Comparison of ENCODE assay signal across 8 cellular contexts in genomic region chr17:81703747-81704654, GRCh38. TPM values are rescaled to one million over a fixed set of nuclear protein-coding genes. Genes with fewer than 3 reads are reported as not detected.
DNase-seq lines count a peak whose midpoint lies in the region; ATAC-seq, FAIRE-seq and TF ChIP-seq lines count a peak whose summit lies in the region.

No MANE protein-coding gene starts in this region.

- DNase-seq in AG04449 (ENCODE audit: low read depth, low spot score): no peak
- no peak for DNase-seq in adrenal gland
- DNase-seq in HepG2 (ENCODE audit: low spot score): no peak
- no peak for DNase-seq in transverse colon
- DNase-seq in kidney tubule cell (ENCODE audit: low spot score): no peak
- DNase-seq in SIG-M5 (lab: John Stamatoyannopoulos, UW): no peak

- no peak overlapping the region for H2AFZ ChIP-seq in HepG2 (ENCODE audit: low read length)

- H3K36me3 ChIP-seq in HEK293 (ENCODE audit: control insufficient read depth in 2 of 2, insufficient read depth in 1 of 2, low read length in 2 of 2) (peaks cover 28 to 81% of the 10 kb centered on the region in 2 experiments), adrenal gland (replicated peaks in 1 of 2) (peaks cover 0 to 52% of the 10 kb centered on the region in 2 donors), HepG2 (replicated peaks in 1 of 2; ENCODE audit: control insufficient read depth in 1 of 2, insufficient read depth in 2 of 2, low read length in 2 of 2) (peaks cover 25 to 49% of the 10 kb centered on the region in 2 experiments), transverse colon (peaks cover 0 to 20% (median 5%) of the 10 kb centered on the region in 4 donors)

- H3K9ac ChIP-seq in HepG2 (ENCODE audit: insufficient read depth, low read depth, low read length): peak overlapping the region; percentile 99

- H3K27ac ChIP-seq in HEK293 (ENCODE audit: extremely low read depth, low read depth, low read length): peak overlapping the region; percentile 97
- peak overlapping the region in 4 of 5 donors; percentile 88 to 100 (median 94) for H3K27ac ChIP-seq in adrenal gland
- H3K27ac ChIP-seq in HepG2 (ENCODE audit: extremely low read length, insufficient read depth, low read length): peak overlapping the region; percentile 93
- H3K27ac ChIP-seq in transverse colon: peak overlapping the region; percentile 92 to 99 (median 97)

- H3K27me3 ChIP-seq in adrenal gland (no peaks in the 10 kb centered on the region), HepG2 (ENCODE audit: control insufficient read depth in 1 of 2, insufficient read depth in 2 of 2, low read length in 2 of 2) (no peaks in the 10 kb centered on the region; a peak in 1 of 5 replicates), transverse colon (no peaks in the 10 kb centered on the region)

- TF ChIP-seq EP300 in HepG2 (IDR thresholded peaks at IDR 0.05; ENCODE audit: low read depth in 2 of 2, low read length in 2 of 2): no peak
- no peak for TF ChIP-seq EP300 in HepG2 (CRISPR knock-in tag; IDR thresholded peaks at IDR 0.05; ENCODE audit: borderline replicate concordance)
- TF ChIP-seq EP300 in transverse colon (IDR thresholded peaks at IDR 0.05; ENCODE audit: low read depth): no peak

- TF ChIP-seq RAD21 in HepG2 (CRISPR knock-in tag; IDR thresholded peaks at IDR 0.05): no peak

- POLR2A ChIA-PET in AG04449 (lab: Yijun Ruan, JAX) (interaction anchor here (0.6 to 1.9 kb wide), 7 partner anchors 8 to 197 kb away, joined by 3 to 26 read pairs (median 4); partner anchors contain the start of genes ARL16, HGS and SLC25A10), HEK293 (lab: Yijun Ruan, JAX) (interaction anchor here (0.7 to 4.0 kb wide), 34 partner anchors 8 to 333 kb away, joined by 3 to 109 read pairs (median 5); partner anchors contain the start of genes ARL16, CCDC137, CENPX and DCXR), HepG2 (lab: Yijun Ruan, JAX) (interaction anchor here (0.8 to 4.9 kb wide), 22 partner anchors 9 to 398 kb away, joined by 3 to 143 read pairs (median 6); partner anchors contain the start of genes ACTG1, ARL16, CCDC137 and CENPX)

- intact Hi-C loops in adrenal gland (cut with DNase I) (no loop called here), HepG2 (cut with micrococcal nuclease; ENCODE audit: unreplicated experiment) (loop anchor here (1.0 to 5.0 kb wide), 2 partner anchors 8 to 37 kb away; partner anchors contain the start of genes CCDC137, OXLD1 and SLC25A10), transverse colon (cut with DNase I; ENCODE audit: low total_unique reads) (no loop called here)

- TSS peak; percentile 40 for BruUV-seq in HepG2 (replicated peaks; lab: Mats Ljungman, UMichigan)

- WGBS in adrenal gland, 4 donors: 19 to 38% (median 26%) methylated on average over 9 to 27 of the region's 27 CpGs
- 9% methylated on average over 15 of the region's 27 CpGs for WGBS in HepG2 (ENCODE audit: low lambda C conversion rate)
- 0 to 19% methylated on average over 1 to 26 of the region's 27 CpGs for WGBS in transverse colon (ENCODE audit: low coverage in 1 of 2), 2 donors

- H3K4me3 ChIP-seq in AG04449 (ENCODE audit: low read depth, low read length) (peak overlapping the region; percentile 86), HEK293 (ENCODE audit: low read depth, low read length) (peak overlapping the region; percentile 73), adrenal gland (peak overlapping the region; percentile 46 to 96 (median 70)), HepG2 (replicated peaks in 1 of 3; ENCODE audit: insufficient read depth in 1 of 3, low read depth in 2 of 3, low read length in 3 of 3) (peak overlapping the region; percentile 92 to 93 (median 92)), transverse colon (peak overlapping the region; percentile 70 to 98 (median 92))

- CTCF ChIA-PET in AG04449 (lab: Yijun Ruan, JAX) (interaction anchor here (1.0 to 1.5 kb wide), 3 partner anchors 9 to 103 kb away, joined by 3 to 5 read pairs (median 3); no protein-coding TSS in a partner anchor), HEK293 (lab: Yijun Ruan, JAX) (interaction anchor here (0.6 to 2.4 kb wide), 2 partner anchors 29 to 1420 kb away, joined by 3 to 9 read pairs; no protein-coding TSS in a partner anchor), HepG2 (lab: Yijun Ruan, JAX; ENCODE audit: low intra/inter-chr PET ratio, low total read pairs) (no interaction called here)

- TF ChIP-seq POLR2A in adrenal gland (IDR thresholded peaks at IDR 0.05) (no peak), HepG2 (IDR thresholded peaks at IDR 0.05; ENCODE audit: insufficient read depth in 1 of 2, low read depth in 2 of 2, low read length in 2 of 2) (no peak), transverse colon (IDR thresholded peaks at IDR 0.05) (no peak)

- TF ChIP-seq CTCF in AG04449 (IDR thresholded peaks at IDR 0.05; ENCODE audit: insufficient read depth, low read length, missing control alignments): no peak
- no peak for TF ChIP-seq CTCF in HEK293 (tag by site-specific recombination; IDR thresholded peaks at IDR 0.05)
- no peak for TF ChIP-seq CTCF in adrenal gland (IDR thresholded peaks at IDR 0.05)
- TF ChIP-seq CTCF in HepG2 (CRISPR knock-in tag; IDR thresholded peaks at IDR 0.05): no peak
- no peak for TF ChIP-seq CTCF in transverse colon (IDR thresholded peaks at IDR 0.05)

- in situ Hi-C loops in HepG2 (cut with HindIII; ENCODE audit: extremely low pct_ligation_motif_present, low pct_unique_long_range_greater_than_20kb): no loop called here
- in situ Hi-C loops in transverse colon (cut with MboI; ENCODE audit: low pct_ligation_motif_present in 1 of 4, low pct_unique_long_range_greater_than_20kb in 1 of 4, low sequenced_read_pairs in 3 of 4): no loop called here

- peaks cover 53% of the 10 kb centered on the region for H3K79me2 ChIP-seq in HepG2 (ENCODE audit: insufficient read depth, low read length)

- H3K9me3 ChIP-seq in HEK293 (ENCODE audit: control insufficient read depth, insufficient read depth, low read depth, low read length) (no peaks in the 10 kb centered on the region), adrenal gland (replicated peaks in 1 of 3) (no peaks in the 10 kb centered on the region), HepG2 (ENCODE audit: low read length) (no peaks in the 10 kb centered on the region), transverse colon (no peaks in the 10 kb centered on the region)

- ATAC-seq in HepG2 (no peak), GM18858 (IDR thresholded peaks at IDR 0.05; ENCODE audit: unreplicated experiment) (no peak)

- H4K20me1 ChIP-seq in HepG2 (ENCODE audit: insufficient read depth, low read length): peaks cover 15% of the 10 kb centered on the region; the same call in 1 of the 2 replicates

- peak overlapping the region; percentile 91 for H3K4me2 ChIP-seq in HepG2 (ENCODE audit: low read depth, low read length)

- H3K4me1 ChIP-seq in HEK293 (ENCODE audit: control insufficient read depth, insufficient read depth, low read length): peaks cover 6% of the 10 kb centered on the region; the same call in 1 of the 2 replicates
- H3K4me1 ChIP-seq in adrenal gland (replicated peaks in 1 of 2): peaks cover 19 to 27% of the 10 kb centered on the region in 2 donors
- peaks cover 33% of the 10 kb centered on the region for H3K4me1 ChIP-seq in HepG2 (ENCODE audit: insufficient read depth, low read length)
- peaks cover 21 to 36% (median 30%) of the 10 kb centered on the region in 4 donors for H3K4me1 ChIP-seq in transverse colon

- peak; percentile 49 for FAIRE-seq in HepG2 (lab: Jason Lieb, UNC)

RNA-seq across cellular contexts. Expression of gene MRPL12, which starts 0.8 kb away (rescaled TPM):
- 10 to 100 TPM; 55.8 to 98.8 (median 85.6) TPM for total RNA-seq in adrenal gland
- 100 to 1,000 TPM in 2 of 3 donors, 10 to 100 TPM in 1; 60.7 to 159 (median 141) TPM for polyA plus RNA-seq in adrenal gland
- total RNA-seq in HepG2 (2016; rRNA removed; fragmentation: Illumina TruSeq; extraction: Trizol): 39.1 and 72.5 TPM in 2 replicates
- total RNA-seq in HepG2 (2016; cell fraction: cytosol; rRNA removed; fragmentation: Illumina TruSeq; extraction: Trizol; ENCODE audit: low read depth): 76.8 and 84.3 TPM in 2 replicates
- 47.2 and 70.7 TPM in 2 replicates for total RNA-seq in HepG2 (2016; cell fraction: insoluble cytoplasmic fraction; rRNA removed; fragmentation: Illumina TruSeq; extraction: Trizol)
- total RNA-seq in HepG2 (2016; cell fraction: membrane; rRNA removed; fragmentation: Illumina TruSeq; extraction: Trizol): 95.6 and 107 TPM in 2 replicates
- 26.8 and 29.8 TPM in 2 replicates for total RNA-seq in HepG2 (2016; cell fraction: nucleus; rRNA removed; fragmentation: Illumina TruSeq; extraction: Trizol)
- 94.1 and 112 TPM in 2 replicates for polyA plus RNA-seq in HepG2 (2011; rRNA removed)
- 137 and 215 TPM in 2 replicates for polyA plus RNA-seq in HepG2 (2011; cell fraction: cytosol; rRNA removed)
- polyA plus RNA-seq in HepG2 (2011; cell fraction: nucleus; rRNA removed): 94.6 and 96.1 TPM in 2 replicates
- 83.0 and 86.6 TPM in 2 replicates for polyA plus RNA-seq in HepG2 (2012)
- 367 and 487 TPM in 2 replicates for polyA plus RNA-seq in HepG2 (2016; cell fraction: cytosol; fragmentation: Illumina TruSeq; extraction: Trizol; ENCODE audit: low read depth)
- 281 and 289 TPM in 2 replicates for polyA plus RNA-seq in HepG2 (2016; cell fraction: insoluble cytoplasmic fraction; fragmentation: Illumina TruSeq; extraction: Trizol; ENCODE audit: low read depth)
- 273 and 345 TPM in 2 replicates for polyA plus RNA-seq in HepG2 (2016; cell fraction: membrane; fragmentation: Illumina TruSeq; extraction: Trizol; ENCODE audit: low read depth)
- polyA plus RNA-seq in HepG2 (2016; cell fraction: nucleus; fragmentation: Illumina TruSeq; extraction: Trizol; ENCODE audit: insufficient read depth, low read depth): 148 and 167 TPM in 2 replicates
- 58.6 and 62.0 TPM in 2 replicates for polyA minus RNA-seq in HepG2 (2011; rRNA and poly(A)+ RNA removed; ENCODE audit: low replicate concordance)
- 34.6 and 36.8 TPM in 2 replicates for polyA minus RNA-seq in HepG2 (2011; cell fraction: cytosol; rRNA and poly(A)+ RNA removed)
- 24.0 and 29.4 TPM in 2 replicates for polyA minus RNA-seq in HepG2 (2011; cell fraction: nucleus; rRNA and poly(A)+ RNA removed)
- total RNA-seq in transverse colon: 100 to 1,000 TPM in 3 of 4 donors, 10 to 100 TPM in 1; 75.4 to 206 (median 114) TPM

RNA-seq across cellular contexts. Expression of gene SLC25A10, which starts 8.1 kb away (rescaled TPM):
- total RNA-seq in adrenal gland (10 to 100 TPM in 7 of 8 donors, 1 to 10 TPM in 1; 8.8 to 36.1 (median 20.5) TPM), HepG2 (2016; rRNA removed; fragmentation: Illumina TruSeq; extraction: Trizol) (111 and 140 TPM in 2 replicates), transverse colon (10 to 100 TPM; 25.1 to 64.8 (median 46.6) TPM)
- polyA plus RNA-seq in adrenal gland (10 to 100 TPM in 2 of 3 donors, 1 to 10 TPM in 1; 3.5 to 33.1 (median 29.2) TPM), HepG2 (2011; rRNA removed) (46.5 and 59.7 TPM in 2 replicates)
- 76.5 and 89.9 TPM in 2 replicates for total RNA-seq in HepG2 (2016; cell fraction: cytosol; rRNA removed; fragmentation: Illumina TruSeq; extraction: Trizol; ENCODE audit: low read depth)
- total RNA-seq in HepG2 (2016; cell fraction: insoluble cytoplasmic fraction; rRNA removed; fragmentation: Illumina TruSeq; extraction: Trizol): 100 and 147 TPM in 2 replicates
- total RNA-seq in HepG2 (2016; cell fraction: membrane; rRNA removed; fragmentation: Illumina TruSeq; extraction: Trizol): 143 and 165 TPM in 2 replicates
- 53.5 and 61.2 TPM in 2 replicates for total RNA-seq in HepG2 (2016; cell fraction: nucleus; rRNA removed; fragmentation: Illumina TruSeq; extraction: Trizol)
- 37.0 and 59.3 TPM in 2 replicates for polyA plus RNA-seq in HepG2 (2011; cell fraction: cytosol; rRNA removed)
- polyA plus RNA-seq in HepG2 (2011; cell fraction: nucleus; rRNA removed): 97.5 and 120 TPM in 2 replicates
- polyA plus RNA-seq in HepG2 (2012): 28.3 and 32.0 TPM in 2 replicates
- polyA plus RNA-seq in HepG2 (2016; cell fraction: cytosol; fragmentation: Illumina TruSeq; extraction: Trizol; ENCODE audit: low read depth): 77.4 and 92.5 TPM in 2 replicates
- 90.7 and 117 TPM in 2 replicates for polyA plus RNA-seq in HepG2 (2016; cell fraction: insoluble cytoplasmic fraction; fragmentation: Illumina TruSeq; extraction: Trizol; ENCODE audit: low read depth)
- polyA plus RNA-seq in HepG2 (2016; cell fraction: membrane; fragmentation: Illumina TruSeq; extraction: Trizol; ENCODE audit: low read depth): 117 and 123 TPM in 2 replicates
- 106 and 108 TPM in 2 replicates for polyA plus RNA-seq in HepG2 (2016; cell fraction: nucleus; fragmentation: Illumina TruSeq; extraction: Trizol; ENCODE audit: insufficient read depth, low read depth)
- 55.9 and 103 TPM in 2 replicates for polyA minus RNA-seq in HepG2 (2011; rRNA and poly(A)+ RNA removed; ENCODE audit: low replicate concordance)
- 23.3 and 25.9 TPM in 2 replicates for polyA minus RNA-seq in HepG2 (2011; cell fraction: cytosol; rRNA and poly(A)+ RNA removed)
- 32.0 and 34.5 TPM in 2 replicates for polyA minus RNA-seq in HepG2 (2011; cell fraction: nucleus; rRNA and poly(A)+ RNA removed)

RNA-seq across cellular contexts. Expression of gene HGS, which starts 20.2 kb away (rescaled TPM):
- total RNA-seq in adrenal gland: 100 to 1,000 TPM in 3 of 8 donors, 10 to 100 TPM in 5; 84.5 to 167 (median 95.7) TPM
- polyA plus RNA-seq in adrenal gland: 100 to 1,000 TPM; 130 to 384 (median 300) TPM
- total RNA-seq in HepG2 (2016; rRNA removed; fragmentation: Illumina TruSeq; extraction: Trizol): 54.1 and 73.3 TPM in 2 replicates
- total RNA-seq in HepG2 (2016; cell fraction: cytosol; rRNA removed; fragmentation: Illumina TruSeq; extraction: Trizol; ENCODE audit: low read depth): 23.7 and 25.3 TPM in 2 replicates
- total RNA-seq in HepG2 (2016; cell fraction: insoluble cytoplasmic fraction; rRNA removed; fragmentation: Illumina TruSeq; extraction: Trizol): 46.3 and 75.5 TPM in 2 replicates
- total RNA-seq in HepG2 (2016; cell fraction: membrane; rRNA removed; fragmentation: Illumina TruSeq; extraction: Trizol): 26.2 and 27.2 TPM in 2 replicates
- 61.6 and 70.3 TPM in 2 replicates for total RNA-seq in HepG2 (2016; cell fraction: nucleus; rRNA removed; fragmentation: Illumina TruSeq; extraction: Trizol)
- polyA plus RNA-seq in HepG2 (2011; rRNA removed): 78.1 and 85.3 TPM in 2 replicates
- 23.0 and 37.1 TPM in 2 replicates for polyA plus RNA-seq in HepG2 (2011; cell fraction: cytosol; rRNA removed)
- polyA plus RNA-seq in HepG2 (2011; cell fraction: nucleus; rRNA removed): 599 and 842 TPM in 2 replicates
- polyA plus RNA-seq in HepG2 (2012): 50.3 and 58.5 TPM in 2 replicates
- 10.3 and 14.6 TPM in 2 replicates for polyA plus RNA-seq in HepG2 (2016; cell fraction: cytosol; fragmentation: Illumina TruSeq; extraction: Trizol; ENCODE audit: low read depth)
- 49.0 and 65.5 TPM in 2 replicates for polyA plus RNA-seq in HepG2 (2016; cell fraction: insoluble cytoplasmic fraction; fragmentation: Illumina TruSeq; extraction: Trizol; ENCODE audit: low read depth)
- polyA plus RNA-seq in HepG2 (2016; cell fraction: membrane; fragmentation: Illumina TruSeq; extraction: Trizol; ENCODE audit: low read depth): 20.0 and 26.0 TPM in 2 replicates
- polyA plus RNA-seq in HepG2 (2016; cell fraction: nucleus; fragmentation: Illumina TruSeq; extraction: Trizol; ENCODE audit: insufficient read depth, low read depth): 239 and 240 TPM in 2 replicates
- polyA minus RNA-seq in HepG2 (2011; rRNA and poly(A)+ RNA removed; ENCODE audit: low replicate concordance): 124 and 132 TPM in 2 replicates
- 22.8 and 27.9 TPM in 2 replicates for polyA minus RNA-seq in HepG2 (2011; cell fraction: cytosol; rRNA and poly(A)+ RNA removed)
- polyA minus RNA-seq in HepG2 (2011; cell fraction: nucleus; rRNA and poly(A)+ RNA removed): 76.9 and 79.1 TPM in 2 replicates
- total RNA-seq in transverse colon: 100 to 1,000 TPM in 3 of 4 donors, 10 to 100 TPM in 1; 96.1 to 205 (median 150) TPM

RNA-seq across cellular contexts. Expression of gene ARL16, which starts 20.4 kb away (rescaled TPM):
- total RNA-seq in adrenal gland (10 to 100 TPM; 22.2 to 40.3 (median 29.7) TPM), HepG2 (2016; rRNA removed; fragmentation: Illumina TruSeq; extraction: Trizol) (18.8 and 20.8 TPM in 2 replicates), transverse colon (10 to 100 TPM; 16.3 to 52.0 (median 33.1) TPM)
- polyA plus RNA-seq in adrenal gland (100 to 1,000 TPM in 1 of 3 donors, 10 to 100 TPM in 2; 18.5 to 105 (median 79.8) TPM), HepG2 (2011; rRNA removed) (30.8 and 32.1 TPM in 2 replicates)
- 17.5 and 20.2 TPM in 2 replicates for total RNA-seq in HepG2 (2016; cell fraction: cytosol; rRNA removed; fragmentation: Illumina TruSeq; extraction: Trizol; ENCODE audit: low read depth)
- 21.5 and 21.9 TPM in 2 replicates for total RNA-seq in HepG2 (2016; cell fraction: insoluble cytoplasmic fraction; rRNA removed; fragmentation: Illumina TruSeq; extraction: Trizol)
- total RNA-seq in HepG2 (2016; cell fraction: membrane; rRNA removed; fragmentation: Illumina TruSeq; extraction: Trizol): 24.3 and 26.3 TPM in 2 replicates
- 10.5 and 14.3 TPM in 2 replicates for total RNA-seq in HepG2 (2016; cell fraction: nucleus; rRNA removed; fragmentation: Illumina TruSeq; extraction: Trizol)
- polyA plus RNA-seq in HepG2 (2011; cell fraction: cytosol; rRNA removed): 30.7 and 36.8 TPM in 2 replicates
- 21.1 and 26.0 TPM in 2 replicates for polyA plus RNA-seq in HepG2 (2011; cell fraction: nucleus; rRNA removed)
- 16.3 and 19.8 TPM in 2 replicates for polyA plus RNA-seq in HepG2 (2012)
- 22.8 and 26.9 TPM in 2 replicates for polyA plus RNA-seq in HepG2 (2016; cell fraction: cytosol; fragmentation: Illumina TruSeq; extraction: Trizol; ENCODE audit: low read depth)
- polyA plus RNA-seq in HepG2 (2016; cell fraction: insoluble cytoplasmic fraction; fragmentation: Illumina TruSeq; extraction: Trizol; ENCODE audit: low read depth): 25.4 and 25.5 TPM in 2 replicates
- 24.7 and 30.0 TPM in 2 replicates for polyA plus RNA-seq in HepG2 (2016; cell fraction: membrane; fragmentation: Illumina TruSeq; extraction: Trizol; ENCODE audit: low read depth)
- polyA plus RNA-seq in HepG2 (2016; cell fraction: nucleus; fragmentation: Illumina TruSeq; extraction: Trizol; ENCODE audit: insufficient read depth, low read depth): 41.6 and 53.5 TPM in 2 replicates
- polyA minus RNA-seq in HepG2 (2011; rRNA and poly(A)+ RNA removed; ENCODE audit: low replicate concordance): 17.2 and 24.1 TPM in 2 replicates
- 4.7 and 5.4 TPM in 2 replicates for polyA minus RNA-seq in HepG2 (2011; cell fraction: cytosol; rRNA and poly(A)+ RNA removed)
- 10.7 and 14.5 TPM in 2 replicates for polyA minus RNA-seq in HepG2 (2011; cell fraction: nucleus; rRNA and poly(A)+ RNA removed)

RNA-seq across cellular contexts. Expression of gene CCDC137, which starts 37.5 kb away (rescaled TPM):
- total RNA-seq in adrenal gland: 10 to 100 TPM in 7 of 8 donors, 1 to 10 TPM in 1; 7.5 to 23.5 (median 15.9) TPM
- polyA plus RNA-seq in adrenal gland: 10 to 100 TPM; 12.6 to 46.0 (median 15.0) TPM
- 34.4 and 39.1 TPM in 2 replicates for total RNA-seq in HepG2 (2016; rRNA removed; fragmentation: Illumina TruSeq; extraction: Trizol)
- 10.7 and 10.8 TPM in 2 replicates for total RNA-seq in HepG2 (2016; cell fraction: cytosol; rRNA removed; fragmentation: Illumina TruSeq; extraction: Trizol; ENCODE audit: low read depth)
- 31.3 and 40.3 TPM in 2 replicates for total RNA-seq in HepG2 (2016; cell fraction: insoluble cytoplasmic fraction; rRNA removed; fragmentation: Illumina TruSeq; extraction: Trizol)
- total RNA-seq in HepG2 (2016; cell fraction: membrane; rRNA removed; fragmentation: Illumina TruSeq; extraction: Trizol): 16.9 and 19.0 TPM in 2 replicates
- total RNA-seq in HepG2 (2016; cell fraction: nucleus; rRNA removed; fragmentation: Illumina TruSeq; extraction: Trizol): 20.9 and 21.8 TPM in 2 replicates
- polyA plus RNA-seq in HepG2 (2011; rRNA removed): 14.6 and 14.7 TPM in 2 replicates
- 10.9 and 12.3 TPM in 2 replicates for polyA plus RNA-seq in HepG2 (2011; cell fraction: cytosol; rRNA removed)
- polyA plus RNA-seq in HepG2 (2011; cell fraction: nucleus; rRNA removed): 18.8 and 20.1 TPM in 2 replicates
- 15.7 and 20.6 TPM in 2 replicates for polyA plus RNA-seq in HepG2 (2012)
- polyA plus RNA-seq in HepG2 (2016; cell fraction: cytosol; fragmentation: Illumina TruSeq; extraction: Trizol; ENCODE audit: low read depth): 6.0 and 6.1 TPM in 2 replicates
- 43.6 and 43.8 TPM in 2 replicates for polyA plus RNA-seq in HepG2 (2016; cell fraction: insoluble cytoplasmic fraction; fragmentation: Illumina TruSeq; extraction: Trizol; ENCODE audit: low read depth)
- 11.4 and 11.7 TPM in 2 replicates for polyA plus RNA-seq in HepG2 (2016; cell fraction: membrane; fragmentation: Illumina TruSeq; extraction: Trizol; ENCODE audit: low read depth)
- 75.0 and 87.7 TPM in 2 replicates for polyA plus RNA-seq in HepG2 (2016; cell fraction: nucleus; fragmentation: Illumina TruSeq; extraction: Trizol; ENCODE audit: insufficient read depth, low read depth)
- 4.1 and 5.1 TPM in 2 replicates for polyA minus RNA-seq in HepG2 (2011; rRNA and poly(A)+ RNA removed; ENCODE audit: low replicate concordance)
- polyA minus RNA-seq in HepG2 (2011; cell fraction: cytosol; rRNA and poly(A)+ RNA removed): 5.1 and 5.5 TPM in 2 replicates
- polyA minus RNA-seq in HepG2 (2011; cell fraction: nucleus; rRNA and poly(A)+ RNA removed): 7.0 and 8.8 TPM in 2 replicates
- 10 to 100 TPM in 3 of 4 donors, 1 to 10 TPM in 1; 7.6 to 21.3 (median 13.5) TPM for total RNA-seq in transverse colon
